In genomic region chr2:168035458-168035857, GRCh38 we compare ENCODE assay signal across 16 cellular contexts.
DNase-seq lines count a peak whose midpoint lies in the region; ATAC-seq and TF ChIP-seq lines count a peak whose summit lies in the region.
"Had no signal": no experiment of that assay in that cellular context is flagged by ENCODE, and none has a peak within 500 bp of the region (broad histone marks: within the 10 kb centered on the region; RNA-seq: fewer than 3 reads in every experiment).

No MANE protein-coding gene starts in this region.

- in situ Hi-C loops in gastrocnemius medialis (cut with MboI; ENCODE audit: low sequenced_read_pairs in 4 of 4), result no loop called here

- POLR2A ChIA-PET in T-cell (lab: Charles Lee), result no interaction called here

- no peaks in the 10 kb centered on the region for H3K27me3 ChIP-seq in gastrocnemius medialis
- H3K27me3 ChIP-seq: gastroesophageal sphincter, Peyer's patch had no signal

- TF ChIP-seq CTCF in gastrocnemius medialis (IDR thresholded peaks at IDR 0.05 in 4 of 5, conservative IDR thresholded peaks at IDR 0.05 in 1 of 5), result no peak

- intact Hi-C loops in gastrocnemius medialis (cut with DNase I; ENCODE audit: low total_unique reads), result no loop called here

- H3K4me1 ChIP-seq in gastrocnemius medialis, result no peaks in the 10 kb centered on the region
- H3K4me1 ChIP-seq: gastroesophageal sphincter, parathyroid adenoma, Peyer's patch had no signal

- no peak overlapping the region for H3K27ac ChIP-seq in gastrocnemius medialis
- H3K27ac ChIP-seq: gastroesophageal sphincter, parathyroid adenoma, Peyer's patch had no signal

- TF ChIP-seq POLR2A in gastrocnemius medialis (IDR thresholded peaks at IDR 0.05), result no peak

- peak overlapping the region in 1 of 3 donors; percentile 4 for H3K4me3 Mint-ChIP-seq in T-cell

- H3K27ac Mint-ChIP-seq in activated naive CD4-positive, alpha-beta T cell treated with anti-CD3 and anti-CD28 coated beads, Interleukin-2, amount 50 U/mL, for 72 hours, result no peak overlapping the region
- no peak overlapping the region for H3K27ac Mint-ChIP-seq in T-cell

- peak; percentile 61 to 88 for ATAC-seq in activated naive CD4-positive, alpha-beta T cell treated with anti-CD3 and anti-CD28 coated beads, Interleukin-2, amount 50 U/mL, for 72 hours
- ATAC-seq in HG02623 (IDR thresholded peaks at IDR 0.05; ENCODE audit: unreplicated experiment) (peak; percentile 41), HG03520 (IDR thresholded peaks at IDR 0.05; ENCODE audit: unreplicated experiment) (peak; percentile 56), gastrocnemius medialis (no peak), T-cell (replicated peaks in 1 of 4) (no peak)
- ATAC-seq: gastroesophageal sphincter, left cardiac atrium had no signal

- no peaks in the 10 kb centered on the region for H3K9me3 Mint-ChIP-seq in activated naive CD4-positive, alpha-beta T cell treated with anti-CD3 and anti-CD28 coated beads, Interleukin-2, amount 50 U/mL, for 72 hours
- no peaks in the 10 kb centered on the region for H3K9me3 Mint-ChIP-seq in T-cell

- H3K4me3 ChIP-seq in gastrocnemius medialis, result no peak overlapping the region
- H3K4me3 ChIP-seq: gastroesophageal sphincter, Peyer's patch had no signal

- CTCF ChIA-PET in T-cell (lab: Charles Lee), result interaction anchor here in 1 of 2 donors (0.6 kb wide), 1 partner anchor 83 kb away, joined by 5 read pairs; no protein-coding TSS in a partner anchor

- peaks cover 5 to 29% (median 14%) of the 10 kb centered on the region in 3 donors for H3K4me1 Mint-ChIP-seq in T-cell

- H3K36me3 ChIP-seq in gastrocnemius medialis, result no peaks in the 10 kb centered on the region

- H3K9me3 ChIP-seq in gastrocnemius medialis, result no peaks in the 10 kb centered on the region
- H3K9me3 ChIP-seq: gastroesophageal sphincter, Peyer's patch had no signal

- DNase-seq in activated naive CD4-positive, alpha-beta T cell treated with anti-CD3 and anti-CD28 coated beads, Interleukin-2, amount 50 U/mL, for 72 hours (ENCODE audit: low spot score in 2 of 2), result no peak
- DNase-seq in activated naive CD4-positive, alpha-beta T cell treated with Interleukin-2 at 50 U/mL for 16 hours, result no peak
- no peak for DNase-seq in gastrocnemius medialis
- DNase-seq in NCI-H2029 treated with DMSO at 0.1 percent for 48 hours (lab: John Stamatoyannopoulos, UW), result no peak
- DNase-seq in activated CD8-positive, alpha-beta memory T cell treated with anti-CD3 and anti-CD28 coated beads, Interleukin-2, amount 50 U/mL, for 48 hours, result no peak
- no peak for DNase-seq in T-cell
- DNase-seq: activated gamma-delta T cell, cortex of kidney, left cardiac atrium, NCI-H2029, Peyer's patch, T1000 had no signal

- no peaks in the 10 kb centered on the region for H3K27me3 Mint-ChIP-seq in T-cell

- H3K36me3 Mint-ChIP-seq in activated naive CD4-positive, alpha-beta T cell treated with anti-CD3 and anti-CD28 coated beads, Interleukin-2, amount 50 U/mL, for 72 hours, result peaks cover 0 to 4% of the 10 kb centered on the region in 2 donors
- H3K36me3 Mint-ChIP-seq in T-cell, result peaks cover 69% of the 10 kb centered on the region

Comparison
In these comparisons a context has a peak if more than half of its experiments do, and no peak if none do; other contexts are left out.
1. ATAC-seq: peak in activated naive CD4-positive, alpha-beta T cell treated with anti-CD3 and anti-CD28 coated beads, Interleukin-2, amount 50 U/mL, for 72 hours (2 of 2), HG02623 (single experiment) and HG03520 (single experiment); none in gastrocnemius medialis (0 of 2) and T-cell (0 of 4).